ENCODE assay signal across 28 cellular contexts in the genomic region with DNA sequence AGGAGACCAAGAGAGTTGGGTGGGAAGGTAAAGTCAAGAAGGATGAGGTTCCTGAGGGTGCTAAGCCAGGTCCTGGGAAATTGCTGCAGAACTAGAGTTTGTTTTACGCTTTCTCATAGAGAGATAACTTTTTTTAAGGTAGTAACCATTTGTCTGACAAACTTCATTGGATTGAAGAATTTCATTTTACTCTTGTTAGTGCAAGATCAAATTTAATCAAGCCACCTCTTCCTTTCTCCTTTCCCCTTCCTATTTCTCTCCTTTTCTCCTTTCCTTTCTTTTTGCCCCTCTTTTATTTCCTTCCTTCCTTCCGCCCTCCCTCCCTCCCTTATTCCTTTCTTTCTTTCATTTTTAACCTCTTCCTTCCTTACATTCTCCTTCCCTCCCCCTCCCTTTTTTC.
"Had no signal": no experiment of that assay in that cellular context is flagged by ENCODE, and none has a peak within 500 bp of the region (broad histone marks: within the 10 kb centered on the region; RNA-seq: fewer than 3 reads in every experiment).

No MANE protein-coding gene starts in this region.

- H3K9me3 ChIP-seq: colonic mucosa, esophagus muscularis mucosa, esophagus squamous epithelium, gastrocnemius medialis, gastroesophageal sphincter, heart left ventricle, heart right ventricle had no signal

- H3K27ac ChIP-seq: colonic mucosa, coronary artery, dorsolateral prefrontal cortex, epithelial cell of prostate, esophagus muscularis mucosa, esophagus squamous epithelium, foreskin keratinocyte, gastrocnemius medialis, gastroesophageal sphincter, heart left ventricle, heart right ventricle had no signal

- H3K36me3 ChIP-seq: colonic mucosa, esophagus muscularis mucosa, esophagus squamous epithelium, gastrocnemius medialis, gastroesophageal sphincter, heart left ventricle, heart right ventricle had no signal

- H3K4me1 ChIP-seq: colonic mucosa, esophagus squamous epithelium, foreskin keratinocyte, gastroesophageal sphincter, heart left ventricle, heart right ventricle had no signal

- H3K4me3 ChIP-seq: colonic mucosa, coronary artery, dorsolateral prefrontal cortex, esophagus muscularis mucosa, esophagus squamous epithelium, gastrocnemius medialis, gastroesophageal sphincter, heart left ventricle, heart right ventricle had no signal

- DNase-seq: colonic mucosa; cortex of kidney; dermis blood vessel endothelial cell; dorsolateral prefrontal cortex; effector CD4-positive, alpha-beta T cell; effector CD8-positive, alpha-beta T cell; effector memory CD4-positive, alpha-beta T cell; effector memory CD8-positive, alpha-beta T cell; endodermal cell; erythroblast; esophagus squamous epithelium; foreskin fibroblast; foreskin keratinocyte; foreskin melanocyte; gastrocnemius medialis; glutamatergic neuron; head of caudate nucleus; heart left ventricle; heart right ventricle had no signal

- FAIRE-seq: colon, endometrium, endothelial cell of umbilical vein, frontal cortex had no signal

- ATAC-seq: effector memory CD8-positive, alpha-beta T cell; esophagus mucosa; foreskin keratinocyte; gastrocnemius medialis; gastroesophageal sphincter; heart left ventricle; heart right ventricle had no signal

- H3K27me3 ChIP-seq: colonic mucosa, esophagus muscularis mucosa, gastrocnemius medialis, gastroesophageal sphincter had no signal
